20 cellular contexts compared by ENCODE assay signal in genomic region chr19:47625650-47626049, GRCh38. TPM values are rescaled to one million over a fixed set of nuclear protein-coding genes. Genes with fewer than 3 reads are reported as not detected.
DNase-seq lines count a peak whose midpoint lies in the region; ATAC-seq and TF ChIP-seq lines count a peak whose summit lies in the region.
"Had no signal": no experiment of that assay in that cellular context is flagged by ENCODE, and none has a peak within 500 bp of the region (broad histone marks: within the 10 kb centered on the region; RNA-seq: fewer than 3 reads in every experiment).

No MANE protein-coding gene starts in this region.

- H3K36me3 Mint-ChIP-seq in H9 (ENCODE audit: insufficient read depth in 1 of 3, low read depth in 3 of 3): peaks cover 4 to 26% (median 21%) of the 10 kb centered on the region in 3 experiments
- H3K36me3 Mint-ChIP-seq: immature natural killer cell had no signal

- H3K79me2 ChIP-seq in H9 (ENCODE audit: insufficient read depth, low read length): peaks cover 30% of the 10 kb centered on the region; the same call in 1 of the 2 replicates

- no peak overlapping the region for H3K4me3 Mint-ChIP-seq in H9
- H3K4me3 Mint-ChIP-seq: immature natural killer cell; stimulated activated naive CD8-positive, alpha-beta T cell treated with anti-CD3 and anti-CD28 coated beads, Interleukin-15, amount 100 ng/mL, for 72 hours; T-cell had no signal

- H3K9me3 Mint-ChIP-seq in H9: no peaks in the 10 kb centered on the region
- H3K9me3 Mint-ChIP-seq: immature natural killer cell; stimulated activated naive CD8-positive, alpha-beta T cell treated with anti-CD3 and anti-CD28 coated beads, Interleukin-15, amount 100 ng/mL, for 72 hours; T-cell had no signal

- ATAC-seq in lower lobe of right lung (no peak), GM21390 (IDR thresholded peaks at IDR 0.05; ENCODE audit: unreplicated experiment) (no peak)
- ATAC-seq: mucosa of descending colon; stimulated activated naive CD8-positive, alpha-beta T cell treated with anti-CD3 and anti-CD28 coated beads, Interleukin-15, amount 100 ng/mL, for 72 hours; T-cell had no signal

- no peak overlapping the region for H2BK15ac ChIP-seq in H9 (ENCODE audit: low read depth, low read length)

- H3K9me3 ChIP-seq in H9 (ENCODE audit: control insufficient read depth, low read depth, low read length): no peaks in the 10 kb centered on the region
- no peaks in the 10 kb centered on the region for H3K9me3 ChIP-seq in lower lobe of right lung
- no peaks in the 10 kb centered on the region for H3K9me3 ChIP-seq in skeletal muscle tissue (ENCODE audit: control insufficient read depth in 3 of 3, low read length in 3 of 3)
- H3K9me3 ChIP-seq: BE2C, mucosa of descending colon had no signal

- intact Hi-C loops in lower lobe of right lung (cut with DNase I): no loop called here

- no peak overlapping the region for H3K18ac ChIP-seq in H9 (ENCODE audit: insufficient read length, low read depth, low read length)

- no peak overlapping the region for H3K14ac ChIP-seq in H9 (ENCODE audit: insufficient read depth, low read length)

- H3K4me1 Mint-ChIP-seq in H9: peaks cover 40 to 43% of the 10 kb centered on the region in 2 experiments

- no peak overlapping the region for H3K23ac ChIP-seq in H9 (ENCODE audit: insufficient read length, low read depth, low read length)

- H3K4me2 ChIP-seq in H9 (ENCODE audit: insufficient read depth, insufficient read length, low read length): no peak overlapping the region

- DNase-seq in H9 (no peak), lower lobe of right lung (no peak), germinal center (ENCODE audit: low spot score) (no peak), H4 (ENCODE audit: low spot score) (no peak)
- DNase-seq: activated naive CD4-positive, alpha-beta T cell treated with Interleukin-2 at 50 U/mL for 16 hours; BE2C; brain microvascular endothelial cell; DMS153; effector memory CD4-positive, alpha-beta T cell; immature natural killer cell; mucosa of descending colon; NCI-H82; stimulated activated CD4-positive, alpha-beta T cell treated with anti-CD3 and anti-CD28 coated beads, Interleukin-15, amount 100 ng/mL, for 24 hours; stimulated activated naive CD8-positive, alpha-beta T cell treated with anti-CD3 and anti-CD28 coated beads, Interleukin-15, amount 100 ng/mL, for 72 hours; T-cell had no signal

- H2BK5ac ChIP-seq in H9 (ENCODE audit: insufficient read length, low read length): no peak overlapping the region

- H2AFZ ChIP-seq in H9 (ENCODE audit: low read length): no peak overlapping the region
- H2AFZ ChIP-seq: parathyroid adenoma had no signal

- peaks cover 23% of the 10 kb centered on the region for H3K79me1 ChIP-seq in H9 (ENCODE audit: insufficient read depth, low read depth, low read length, poor library complexity, severe bottlenecking)

- no peak overlapping the region for H3T11ph ChIP-seq in H9 (ENCODE audit: low read length)

- H3K27ac Mint-ChIP-seq in H9: peak overlapping the region; percentile 44 to 59 (median 46)

- H2BK12ac ChIP-seq in H9 (ENCODE audit: insufficient read length, low read depth, low read length): no peak overlapping the region

- H2BK120ac ChIP-seq in H9 (ENCODE audit: low read depth, low read length, poor library complexity, severe bottlenecking): no peak overlapping the region

- H3K23me2 ChIP-seq in H9 (ENCODE audit: insufficient read length, low read depth, low read length, poor library complexity, severe bottlenecking): no peaks in the 10 kb centered on the region

- H3K9ac ChIP-seq in H9 (ENCODE audit: extremely low read depth, insufficient read length, low read length): no peak overlapping the region
- no peak overlapping the region for H3K9ac ChIP-seq in skeletal muscle tissue (ENCODE audit: low read depth in 1 of 3, low read length in 3 of 3)
- H3K9ac ChIP-seq: parathyroid adenoma had no signal

- TF ChIP-seq CTCF in H9 (conservative IDR thresholded peaks at IDR 0.05) (no peak), lower lobe of right lung (IDR thresholded peaks at IDR 0.05) (no peak)

- no peaks in the 10 kb centered on the region for H3K27me3 ChIP-seq in H9 (ENCODE audit: insufficient read depth, low read length)
- no peaks in the 10 kb centered on the region for H3K27me3 ChIP-seq in lower lobe of right lung (ENCODE audit: low read depth)
- H3K27me3 ChIP-seq in skeletal muscle tissue (ENCODE audit: control insufficient read depth in 3 of 3, insufficient read depth in 3 of 3, low read length in 3 of 3): no peaks in the 10 kb centered on the region
- H3K27me3 ChIP-seq: BE2C, brain microvascular endothelial cell had no signal

- H3K4me1 ChIP-seq in H9 (ENCODE audit: insufficient read depth, low read length) (peaks cover 7% of the 10 kb centered on the region; the same call in 1 of the 2 replicates), lower lobe of right lung (peaks cover 22% of the 10 kb centered on the region), skeletal muscle tissue (ENCODE audit: control insufficient read depth in 3 of 3, insufficient read depth in 3 of 3, low read length in 3 of 3) (peaks cover 17 to 28% (median 19%) of the 10 kb centered on the region in 3 donors)
- H3K4me1 ChIP-seq: BE2C, parathyroid adenoma had no signal

- no peak overlapping the region for H4K91ac ChIP-seq in H9 (ENCODE audit: insufficient read length, low read depth, low read length)

- no peak overlapping the region for H3K27ac ChIP-seq in H9 (ENCODE audit: insufficient read length, low read depth, low read length)
- peak overlapping the region; percentile 48 for H3K27ac ChIP-seq in cingulate gyrus (ENCODE audit: low read depth, low read length)
- peak overlapping the region; percentile 24 for H3K27ac ChIP-seq in lower lobe of right lung
- H3K27ac ChIP-seq in skeletal muscle tissue (ENCODE audit: low read depth, low read length): peak overlapping the region; percentile 12
- H3K27ac ChIP-seq: brain microvascular endothelial cell, parathyroid adenoma had no signal

- no peaks in the 10 kb centered on the region for H3K36me3 ChIP-seq in lower lobe of right lung
- H3K36me3 ChIP-seq in skeletal muscle tissue (ENCODE audit: control insufficient read depth in 3 of 3, insufficient read depth in 3 of 3, low read length in 3 of 3): peaks cover 0 to 8% (median 3%) of the 10 kb centered on the region in 3 donors
- H3K36me3 ChIP-seq: BE2C, brain microvascular endothelial cell had no signal

- peak overlapping the region; percentile 2 for H4K8ac ChIP-seq in H9 (replicated peaks; ENCODE audit: insufficient read length, low read depth, low read length)

- H3K56ac ChIP-seq in H9 (ENCODE audit: insufficient read length, low read depth, low read length): no peak overlapping the region

- whole genome bisulfite sequencing in H9 (ENCODE audit: extremely low coverage, insufficient read length, low lambda C conversion rate): no CpG with 5 or more reads among the region's 7 CpGs

- H4K20me1 ChIP-seq in H9 (ENCODE audit: control insufficient read depth, insufficient read depth, insufficient read length): no peaks in the 10 kb centered on the region

- no peaks in the 10 kb centered on the region for H3K27me3 Mint-ChIP-seq in H9 (ENCODE audit: low read depth)
- H3K27me3 Mint-ChIP-seq: stimulated activated naive CD8-positive, alpha-beta T cell treated with anti-CD3 and anti-CD28 coated beads, Interleukin-15, amount 100 ng/mL, for 72 hours; T-cell had no signal

- no peak overlapping the region for H4K5ac ChIP-seq in H9 (ENCODE audit: insufficient read length, low read depth, low read length)

- no peak overlapping the region for H2AK5ac ChIP-seq in H9 (ENCODE audit: insufficient read length, low read length)

- no peak overlapping the region for H3K4ac ChIP-seq in H9 (ENCODE audit: low read depth, low read length)

- H2BK20ac ChIP-seq in H9 (ENCODE audit: low read depth, low read length, poor library complexity, severe bottlenecking): no peak overlapping the region

- H3K4me3 ChIP-seq in lower lobe of right lung (no peak overlapping the region), skeletal muscle tissue (ENCODE audit: low read length in 3 of 3) (no peak overlapping the region)
- H3K4me3 ChIP-seq: mucosa of descending colon had no signal

RNA-seq across cellular contexts. Expression of gene BICRA, which starts 16.7 kb away (rescaled TPM):
- 26.8 and 29.3 TPM in 2 replicates for total RNA-seq in H9 (2021)
- total RNA-seq in lower lobe of right lung: 18.3 TPM
- 3.7 TPM for total RNA-seq in skeletal muscle tissue
- total RNA-seq in H4 (2014; rRNA removed; shearing (Covaris generic)): 2.6 and 10.6 TPM in 2 replicates

RNA-seq across cellular contexts. Expression of gene ZNF541, which starts 52.7 kb away (rescaled TPM):
- total RNA-seq in H9 (2021): not detected in 2 replicates
- 0.89 TPM for total RNA-seq in lower lobe of right lung
- not detected for total RNA-seq in skeletal muscle tissue
- total RNA-seq in H4 (2014; rRNA removed; shearing (Covaris generic)): not detected in 2 replicates
- total RNA-seq: RPMI7951 had no signal
